Comparison of ENCODE assay signal across 10 cellular contexts in genomic region chr16:69848635-69849545, GRCh38.
A peak's percentile ranks its signal among the peaks of the same experiment; 100 is the strongest.
DNase-seq lines count a peak whose midpoint lies in the region; ATAC-seq and TF ChIP-seq lines count a peak whose summit lies in the region.
"Had no signal": no experiment of that assay in that cellular context is flagged by ENCODE, and none has a peak within 500 bp of the region (broad histone marks: within the 10 kb centered on the region; RNA-seq: fewer than 3 reads in every experiment).

No MANE protein-coding gene starts in this region.

- in situ Hi-C loops in Caki2 (cut with HindIII; ENCODE audit: low pct_unique_long_range_greater_than_20kb, low sequenced_read_pairs), result no loop called here
- in situ Hi-C loops in astrocyte of the cerebellum (cut with HindIII; ENCODE audit: low sequenced_read_pairs), result no loop called here

- H3K36me3 ChIP-seq in heart left ventricle, result peaks cover 0 to 26% (median 0%) of the 10 kb centered on the region in 9 donors

- intact Hi-C loops in heart left ventricle (cut with DNase I), result no loop called here

- CTCF ChIA-PET in GM10248 (lab: Yijun Ruan, JAX), result interaction anchor here (1.0 to 1.3 kb wide), 4 partner anchors 8 to 14 kb away, joined by 3 to 4 read pairs (median 3); no protein-coding TSS in a partner anchor

- peaks cover 6 to 25% (median 23%) of the 10 kb centered on the region in 12 donors for H3K4me1 ChIP-seq in heart left ventricle

- POLR2A ChIA-PET in GM10248 (lab: Yijun Ruan, JAX), result interaction anchor here (0.6 kb wide), 1 partner anchor 1728 kb away, joined by 3 read pairs; no protein-coding TSS in a partner anchor

- WGBS in heart left ventricle, 4 donors, result 7 to 14% (median 9%) methylated on average over 8 of the region's 8 CpGs

- peak; percentile 83 for DNase-seq in Caki2 (ENCODE audit: low read depth)
- DNase-seq in astrocyte of the cerebellum (ENCODE audit: low read depth), result peak; percentile 74
- DNase-seq in heart left ventricle, result peak; percentile 86 to 95 (median 92)
- peak; percentile 71 for DNase-seq in pulmonary artery endothelial cell (ENCODE audit: low read depth, low spot score)
- DNase-seq in GM10248 (ENCODE audit: extremely low spot score), result no peak
- no peak for DNase-seq in effector CD4-positive, alpha-beta T cell
- DNase-seq: activated CD4-positive, alpha-beta T cell treated with anti-CD3 and anti-CD28 coated beads for 36 hours had no signal

- TF ChIP-seq POLR2A in heart left ventricle (IDR thresholded peaks at IDR 0.05), result no peak

- H3K27ac ChIP-seq in heart left ventricle, result peak overlapping the region; percentile 72 to 92 (median 84)

- H3K9me3 ChIP-seq in heart left ventricle, result no peaks in the 10 kb centered on the region

- H3K4me3 ChIP-seq in astrocyte of the cerebellum (ENCODE audit: low read depth, low read length) (no peak overlapping the region), heart left ventricle (peak overlapping the region in 7 of 12 donors; percentile 3 to 27 (median 15))

- H3K27me3 ChIP-seq in heart left ventricle, result no peaks in the 10 kb centered on the region

- peak; percentile 20 for TF ChIP-seq CTCF in astrocyte of the cerebellum (IDR thresholded peaks at IDR 0.05; ENCODE audit: low read depth, low read length, missing control alignments)
- peak in 4 of 12 donors; percentile 26 to 50 (median 38) for TF ChIP-seq CTCF in heart left ventricle (IDR thresholded peaks at IDR 0.05)
- TF ChIP-seq CTCF in GM10248 (IDR thresholded peaks at IDR 0.05; ENCODE audit: control extremely low read depth, extremely low read depth, low read depth, missing control alignments), result no peak

- ATAC-seq in heart left ventricle (peak; percentile 96 to 99 (median 99)), HG03442 (IDR thresholded peaks at IDR 0.05; ENCODE audit: unreplicated experiment) (no peak), HG03025 (IDR thresholded peaks at IDR 0.05; ENCODE audit: low FRiP score, unreplicated experiment) (no peak)
- ATAC-seq: activated CD4-positive, alpha-beta T cell treated with anti-CD3 and anti-CD28 coated beads for 36 hours; natural killer cell treated with Interleukin-12 subunit alpha and Interleukin-12 subunit beta and Interleukin-15 and Interleukin-18, amount 100 ng/mL, for 72 hours had no signal

Comparison
In these comparisons a context has a peak if more than half of its experiments do, and no peak if none do; other contexts are left out.
1. DNase-seq: peak in Caki2 (single experiment), astrocyte of the cerebellum (single experiment), heart left ventricle (5 of 5) and pulmonary artery endothelial cell (single experiment); none in GM10248 (single experiment) and effector CD4-positive, alpha-beta T cell (single experiment).
2. ATAC-seq: peak in heart left ventricle (4 of 4); none in HG03442 (single experiment) and HG03025 (single experiment).